Comparison of ENCODE assay signal across 25 cellular contexts in genomic region chr3:38614651-38615352, GRCh38. TPM values are rescaled to one million over a fixed set of nuclear protein-coding genes. Genes with fewer than 3 reads are reported as not detected.
"Had no signal": no experiment of that assay in that cellular context is flagged by ENCODE, and none has a peak within 500 bp of the region (broad histone marks: within the 10 kb centered on the region; RNA-seq: fewer than 3 reads in every experiment).

No MANE protein-coding gene starts in this region.

- ATAC-seq: activated CD4-positive, alpha-beta T cell treated with anti-CD3 and anti-CD28 coated beads for 36 hours; activated CD8-positive, alpha-beta memory T cell treated with anti-CD3 and anti-CD28 coated beads, Interleukin-2, amount 10 ng/mL, durations not matched to agents 7 days and 5 days; activated CD8-positive, alpha-beta T cell treated with anti-CD3 and anti-CD28 coated beads, Interleukin-2, amount 10 ng/mL, durations not matched to agents 7 days and 5 days; effector memory CD8-positive, alpha-beta T cell; gastroesophageal sphincter; left lobe of liver had no signal

- H3K27me3 Mint-ChIP-seq: activated CD4-positive, alpha-beta T cell treated with anti-CD3 and anti-CD28 coated beads for 36 hours; brain had no signal

- H3K27ac ChIP-seq: ascending aorta, cardiac muscle cell, gastroesophageal sphincter, testis, transverse colon had no signal

- H3K36me3 ChIP-seq: ascending aorta, cardiac muscle cell, gastroesophageal sphincter, transverse colon had no signal

- H3K27ac Mint-ChIP-seq: activated CD4-positive, alpha-beta T cell treated with anti-CD3 and anti-CD28 coated beads for 36 hours; activated CD8-positive, alpha-beta memory T cell treated with anti-CD3 and anti-CD28 coated beads, Interleukin-2, amount 10 ng/mL, durations not matched to agents 7 days and 5 days; activated CD8-positive, alpha-beta T cell treated with anti-CD3 and anti-CD28 coated beads, Interleukin-2, amount 10 ng/mL, durations not matched to agents 7 days and 5 days; activated naive CD4-positive, alpha-beta T cell treated with anti-CD3 and anti-CD28 coated beads for 36 hours; activated naive CD8-positive, alpha-beta T cell treated with anti-CD3 and anti-CD28 coated beads, Interleukin-2, amount 10 ng/mL, durations not matched to agents 7 days and 5 days; activated T-helper 2 cell treated with anti-CD3 and anti-CD28 coated beads, Interferon-gamma antibody, Interleukin-2, Interleukin-4, amounts not matched to agents 10 μg/mL and 5 μg/mL and 100 μg/mL, durations not matched to agents 14 hours and 24 hours and 36 hours; brain; effector memory CD8-positive, alpha-beta T cell; immature natural killer cell; nephron; T-helper 2 cell treated with Interferon-gamma antibody and Interleukin-4, amounts not matched to agents 5 μg/mL and 100 μg/mL, for 36 hours had no signal

- H3K27me3 ChIP-seq: ascending aorta, gastroesophageal sphincter, testis, transverse colon had no signal

- H3K9me3 ChIP-seq: ascending aorta, gastroesophageal sphincter, testis, transverse colon had no signal

- H3K9me3 Mint-ChIP-seq: activated naive CD4-positive, alpha-beta T cell treated with anti-CD3 and anti-CD28 coated beads for 36 hours; activated naive CD8-positive, alpha-beta T cell treated with anti-CD3 and anti-CD28 coated beads, Interleukin-2, amount 10 ng/mL, durations not matched to agents 7 days and 5 days; activated T-helper 2 cell treated with anti-CD3 and anti-CD28 coated beads, Interferon-gamma antibody, Interleukin-2, Interleukin-4, amounts not matched to agents 10 μg/mL and 5 μg/mL and 100 μg/mL, durations not matched to agents 14 hours and 24 hours and 36 hours; brain; effector memory CD8-positive, alpha-beta T cell; immature natural killer cell; nephron; T-helper 2 cell treated with Interferon-gamma antibody and Interleukin-4, amounts not matched to agents 5 μg/mL and 100 μg/mL, for 36 hours had no signal

- H3K36me3 Mint-ChIP-seq: activated CD8-positive, alpha-beta memory T cell treated with anti-CD3 and anti-CD28 coated beads, Interleukin-2, amount 10 ng/mL, durations not matched to agents 7 days and 5 days; activated naive CD8-positive, alpha-beta T cell treated with anti-CD3 and anti-CD28 coated beads, Interleukin-2, amount 10 ng/mL, durations not matched to agents 7 days and 5 days; brain; immature natural killer cell had no signal

- H3K4me1 Mint-ChIP-seq: activated CD4-positive, alpha-beta T cell treated with anti-CD3 and anti-CD28 coated beads for 36 hours; activated CD8-positive, alpha-beta memory T cell treated with anti-CD3 and anti-CD28 coated beads, Interleukin-2, amount 10 ng/mL, durations not matched to agents 7 days and 5 days; activated naive CD8-positive, alpha-beta T cell treated with anti-CD3 and anti-CD28 coated beads, Interleukin-2, amount 10 ng/mL, durations not matched to agents 7 days and 5 days; brain; immature natural killer cell had no signal

- H3K4me1 ChIP-seq: ascending aorta, gastroesophageal sphincter, testis, transverse colon had no signal

- H3K4me3 Mint-ChIP-seq: activated CD4-positive, alpha-beta T cell treated with anti-CD3 and anti-CD28 coated beads for 36 hours; activated CD8-positive, alpha-beta memory T cell treated with anti-CD3 and anti-CD28 coated beads, Interleukin-2, amount 10 ng/mL, durations not matched to agents 7 days and 5 days; activated CD8-positive, alpha-beta T cell treated with anti-CD3 and anti-CD28 coated beads, Interleukin-2, amount 10 ng/mL, durations not matched to agents 7 days and 5 days; activated naive CD4-positive, alpha-beta T cell treated with anti-CD3 and anti-CD28 coated beads for 36 hours; activated naive CD8-positive, alpha-beta T cell treated with anti-CD3 and anti-CD28 coated beads, Interleukin-2, amount 10 ng/mL, durations not matched to agents 7 days and 5 days; brain; effector memory CD8-positive, alpha-beta T cell; immature natural killer cell; nephron; T-helper 2 cell treated with Interferon-gamma antibody and Interleukin-4, amounts not matched to agents 5 μg/mL and 100 μg/mL, for 36 hours had no signal

- DNase-seq: activated CD4-positive, alpha-beta T cell treated with anti-CD3 and anti-CD28 coated beads for 36 hours; activated CD4-positive, CD25-positive, alpha-beta regulatory T cell; activated CD8-positive, alpha-beta memory T cell treated with anti-CD3 and anti-CD28 coated beads, Interleukin-2, amount 10 ng/mL, durations not matched to agents 7 days and 5 days; activated CD8-positive, alpha-beta T cell treated with anti-CD3 and anti-CD28 coated beads, Interleukin-2, amount 10 ng/mL, durations not matched to agents 7 days and 5 days; activated naive CD4-positive, alpha-beta T cell treated with anti-CD3 and anti-CD28 coated beads for 36 hours; activated T-cell treated with anti-CD3 and anti-CD28 coated beads, Interleukin-2, amount 50 U/mL, for 48 hours; cortex of kidney; effector memory CD8-positive, alpha-beta T cell; erythroblast; hypothalamus; immature natural killer cell; stimulated activated CD4-positive, alpha-beta T cell treated with anti-CD3 and anti-CD28 coated beads, Interleukin-2, amount 100 ng/mL, for 48 hours; stimulated activated naive CD4-positive, alpha-beta T cell treated with Interleukin-2 at 50 U/mL for 16 hours; testis; transverse colon had no signal

- H3K4me3 ChIP-seq: ascending aorta, cardiac muscle cell, gastroesophageal sphincter, testis, transverse colon had no signal

RNA-seq across cellular contexts. Expression of gene SCN5A, which starts 34.7 kb away (rescaled TPM):
- total RNA-seq: activated CD8-positive, alpha-beta memory T cell treated with anti-CD3 and anti-CD28 coated beads, Interleukin-2, amount 10 ng/mL, durations not matched to agents 7 days and 5 days; activated T-helper 2 cell treated with anti-CD3 and anti-CD28 coated beads, Interferon-gamma antibody, Interleukin-2, Interleukin-4, amounts not matched to agents 10 μg/mL and 5 μg/mL and 100 μg/mL, durations not matched to agents 14 hours and 24 hours and 36 hours; osteoblast had no signal
- polyA plus RNA-seq: immature natural killer cell had no signal
